In genomic region chr13:47661076-47661475, GRCh38 we compare ENCODE assay signal across 14 cellular contexts.
DNase-seq lines count a peak whose midpoint lies in the region; ATAC-seq and TF ChIP-seq lines count a peak whose summit lies in the region.
"Had no signal": no experiment of that assay in that cellular context is flagged by ENCODE, and none has a peak within 500 bp of the region (broad histone marks: within the 10 kb centered on the region; RNA-seq: fewer than 3 reads in every experiment).

No MANE protein-coding gene starts in this region.

- H3K4me2 ChIP-seq in fibroblast of lung (ENCODE audit: extremely low read depth, insufficient read depth, low read length): no peak overlapping the region

- TF ChIP-seq CTCF in AG04450 (IDR thresholded peaks at IDR 0.05; ENCODE audit: low read depth, low read length): no peak
- no peak for TF ChIP-seq CTCF in HFF-Myc (IDR thresholded peaks at IDR 0.05; ENCODE audit: low read depth, low read length, missing control alignments)
- TF ChIP-seq CTCF in RWPE1 (conservative IDR thresholded peaks at IDR 0.05; ENCODE audit: low read depth): no peak
- no peak for TF ChIP-seq CTCF in fibroblast of lung (conservative IDR thresholded peaks at IDR 0.05 in 1 of 2, IDR thresholded peaks at IDR 0.05 in 1 of 2; ENCODE audit: low read depth in 1 of 2, low read length in 2 of 2)
- no peak for TF ChIP-seq CTCF in coronary artery (IDR thresholded peaks at IDR 0.05)

- DNase-seq in AG04450 (ENCODE audit: low read depth, low spot score): peak; percentile 23
- peak; percentile 72 for DNase-seq in HFF-Myc (ENCODE audit: extremely low read depth, low read depth)
- peak; percentile 27 for DNase-seq in RWPE1 (ENCODE audit: low spot score)
- DNase-seq in fibroblast of lung (ENCODE audit: low read depth in 2 of 2): peak; percentile 71 to 79
- no peak for DNase-seq in activated effector memory CD4-positive, alpha-beta T cell treated with Interleukin-2 at 50 U/mL for 16 hours
- DNase-seq in coronary artery (ENCODE audit: low spot score): no peak
- DNase-seq in stimulated activated naive CD8-positive, alpha-beta T cell treated with anti-CD3 and anti-CD28 coated beads, Interleukin-15, Interleukin-2, amounts not matched to agents 100 U/mL and 50 U/mL, for 24 hours: no peak
- DNase-seq: activated CD4-positive, alpha-beta memory T cell treated with anti-CD3 and anti-CD28 coated beads, Interleukin-2, amount 10 ng/mL, durations not matched to agents 7 days and 5 days; activated T-cell treated with anti-CD3 and anti-CD28 coated beads, Interleukin-2, amount 50 U/mL, for 72 hours; heart left ventricle; nephron progenitor cell had no signal

- no peak overlapping the region for H3K27ac ChIP-seq in AG04450 (ENCODE audit: low read depth, low read length)
- no peak overlapping the region for H3K27ac ChIP-seq in RWPE1
- no peak overlapping the region for H3K27ac ChIP-seq in fibroblast of lung (ENCODE audit: insufficient read depth, low read length)
- H3K27ac ChIP-seq in coronary artery: no peak overlapping the region
- H3K27ac ChIP-seq: heart left ventricle, SJSA1, vagina had no signal

- H2AFZ ChIP-seq in fibroblast of lung (ENCODE audit: low read length): no peak overlapping the region

- POLR2A ChIA-PET in AG04450 (lab: Yijun Ruan, JAX) (no interaction called here), RWPE1 (lab: Yijun Ruan, JAX; ENCODE audit: low non-redundant PET) (no interaction called here)

- H3K9ac ChIP-seq in fibroblast of lung (ENCODE audit: insufficient read depth, low read length): no peak overlapping the region

- H3K27me3 ChIP-seq in AG04450 (ENCODE audit: control insufficient read depth, insufficient read depth, low read length): no peaks in the 10 kb centered on the region
- H3K27me3 ChIP-seq in fibroblast of lung (ENCODE audit: control insufficient read depth, insufficient read depth, low read length): no peaks in the 10 kb centered on the region
- H3K27me3 ChIP-seq: heart left ventricle, SJSA1, vagina had no signal

- H3K36me3 ChIP-seq in fibroblast of lung (ENCODE audit: control insufficient read depth, insufficient read depth, low read length): no peaks in the 10 kb centered on the region
- H3K36me3 ChIP-seq: heart left ventricle, SJSA1, vagina had no signal

- CTCF ChIA-PET in AG04450 (lab: Charles Lee) (no interaction called here), RWPE1 (lab: Yijun Ruan, JAX) (no interaction called here)

- no peaks in the 10 kb centered on the region for H4K20me1 ChIP-seq in fibroblast of lung (ENCODE audit: control insufficient read depth, extremely low read depth, insufficient read depth, low read length)

- no peak for ATAC-seq in HG03097 (IDR thresholded peaks at IDR 0.05; ENCODE audit: low FRiP score, unreplicated experiment)
- no peak for ATAC-seq in stimulated activated naive CD8-positive, alpha-beta T cell treated with anti-CD3 and anti-CD28 coated beads, Interleukin-15, Interleukin-2, amounts not matched to agents 100 U/mL and 50 U/mL, for 24 hours
- ATAC-seq: activated T-cell treated with anti-CD3 and anti-CD28 coated beads, Interleukin-2, amount 50 U/mL, for 72 hours; heart left ventricle had no signal

- H3K4me3 ChIP-seq in AG04450 (ENCODE audit: low read depth, low read length) (no peak overlapping the region), HFF-Myc (replicated peaks; ENCODE audit: low read depth, low read length) (no peak overlapping the region), fibroblast of lung (replicated peaks in 1 of 4; ENCODE audit: control extremely low read depth in 1 of 4, insufficient read depth in 1 of 4, low read depth in 3 of 4, low read length in 4 of 4) (no peak overlapping the region), coronary artery (no peak overlapping the region)
- H3K4me3 ChIP-seq: heart left ventricle, SJSA1, vagina had no signal

- H3K9me3 ChIP-seq in AG04450 (ENCODE audit: control insufficient read depth, insufficient read depth, low read length) (no peaks in the 10 kb centered on the region), fibroblast of lung (ENCODE audit: control insufficient read depth, insufficient read depth, low read depth, low read length) (no peaks in the 10 kb centered on the region)
- H3K9me3 ChIP-seq: SJSA1, vagina had no signal

- H3K79me2 ChIP-seq in fibroblast of lung (ENCODE audit: control insufficient read depth, insufficient read depth, low read length): no peaks in the 10 kb centered on the region

- no peaks in the 10 kb centered on the region for H3K4me1 ChIP-seq in fibroblast of lung (ENCODE audit: control insufficient read depth, extremely low read depth, insufficient read depth, low read length)
- H3K4me1 ChIP-seq: heart left ventricle, SJSA1, vagina had no signal

Comparison
In these comparisons a context has a peak if more than half of its experiments do, and no peak if none do; other contexts are left out.
1. DNase-seq: peak in AG04450 (single experiment), HFF-Myc (single experiment), RWPE1 (single experiment) and fibroblast of lung (2 of 2); none in activated effector memory CD4-positive, alpha-beta T cell treated with Interleukin-2 at 50 U/mL for 16 hours (single experiment), coronary artery (single experiment) and stimulated activated naive CD8-positive, alpha-beta T cell treated with anti-CD3 and anti-CD28 coated beads, Interleukin-15, Interleukin-2, amounts not matched to agents 100 U/mL and 50 U/mL, for 24 hours (single experiment).